In genomic region chr9:133065070-133065388, GRCh38 we compare ENCODE assay signal across 1 cellular context.
A peak's percentile ranks its signal among the peaks of the same experiment; 100 is the strongest.
TF ChIP-seq lines count a peak whose summit lies in the region.

No MANE protein-coding gene starts in this region.

TF ChIP-seq in K562, 482 proteins besides CTCF, POLR2A, EP300 and RAD21:
- TF ChIP-seq, protein P1, sequence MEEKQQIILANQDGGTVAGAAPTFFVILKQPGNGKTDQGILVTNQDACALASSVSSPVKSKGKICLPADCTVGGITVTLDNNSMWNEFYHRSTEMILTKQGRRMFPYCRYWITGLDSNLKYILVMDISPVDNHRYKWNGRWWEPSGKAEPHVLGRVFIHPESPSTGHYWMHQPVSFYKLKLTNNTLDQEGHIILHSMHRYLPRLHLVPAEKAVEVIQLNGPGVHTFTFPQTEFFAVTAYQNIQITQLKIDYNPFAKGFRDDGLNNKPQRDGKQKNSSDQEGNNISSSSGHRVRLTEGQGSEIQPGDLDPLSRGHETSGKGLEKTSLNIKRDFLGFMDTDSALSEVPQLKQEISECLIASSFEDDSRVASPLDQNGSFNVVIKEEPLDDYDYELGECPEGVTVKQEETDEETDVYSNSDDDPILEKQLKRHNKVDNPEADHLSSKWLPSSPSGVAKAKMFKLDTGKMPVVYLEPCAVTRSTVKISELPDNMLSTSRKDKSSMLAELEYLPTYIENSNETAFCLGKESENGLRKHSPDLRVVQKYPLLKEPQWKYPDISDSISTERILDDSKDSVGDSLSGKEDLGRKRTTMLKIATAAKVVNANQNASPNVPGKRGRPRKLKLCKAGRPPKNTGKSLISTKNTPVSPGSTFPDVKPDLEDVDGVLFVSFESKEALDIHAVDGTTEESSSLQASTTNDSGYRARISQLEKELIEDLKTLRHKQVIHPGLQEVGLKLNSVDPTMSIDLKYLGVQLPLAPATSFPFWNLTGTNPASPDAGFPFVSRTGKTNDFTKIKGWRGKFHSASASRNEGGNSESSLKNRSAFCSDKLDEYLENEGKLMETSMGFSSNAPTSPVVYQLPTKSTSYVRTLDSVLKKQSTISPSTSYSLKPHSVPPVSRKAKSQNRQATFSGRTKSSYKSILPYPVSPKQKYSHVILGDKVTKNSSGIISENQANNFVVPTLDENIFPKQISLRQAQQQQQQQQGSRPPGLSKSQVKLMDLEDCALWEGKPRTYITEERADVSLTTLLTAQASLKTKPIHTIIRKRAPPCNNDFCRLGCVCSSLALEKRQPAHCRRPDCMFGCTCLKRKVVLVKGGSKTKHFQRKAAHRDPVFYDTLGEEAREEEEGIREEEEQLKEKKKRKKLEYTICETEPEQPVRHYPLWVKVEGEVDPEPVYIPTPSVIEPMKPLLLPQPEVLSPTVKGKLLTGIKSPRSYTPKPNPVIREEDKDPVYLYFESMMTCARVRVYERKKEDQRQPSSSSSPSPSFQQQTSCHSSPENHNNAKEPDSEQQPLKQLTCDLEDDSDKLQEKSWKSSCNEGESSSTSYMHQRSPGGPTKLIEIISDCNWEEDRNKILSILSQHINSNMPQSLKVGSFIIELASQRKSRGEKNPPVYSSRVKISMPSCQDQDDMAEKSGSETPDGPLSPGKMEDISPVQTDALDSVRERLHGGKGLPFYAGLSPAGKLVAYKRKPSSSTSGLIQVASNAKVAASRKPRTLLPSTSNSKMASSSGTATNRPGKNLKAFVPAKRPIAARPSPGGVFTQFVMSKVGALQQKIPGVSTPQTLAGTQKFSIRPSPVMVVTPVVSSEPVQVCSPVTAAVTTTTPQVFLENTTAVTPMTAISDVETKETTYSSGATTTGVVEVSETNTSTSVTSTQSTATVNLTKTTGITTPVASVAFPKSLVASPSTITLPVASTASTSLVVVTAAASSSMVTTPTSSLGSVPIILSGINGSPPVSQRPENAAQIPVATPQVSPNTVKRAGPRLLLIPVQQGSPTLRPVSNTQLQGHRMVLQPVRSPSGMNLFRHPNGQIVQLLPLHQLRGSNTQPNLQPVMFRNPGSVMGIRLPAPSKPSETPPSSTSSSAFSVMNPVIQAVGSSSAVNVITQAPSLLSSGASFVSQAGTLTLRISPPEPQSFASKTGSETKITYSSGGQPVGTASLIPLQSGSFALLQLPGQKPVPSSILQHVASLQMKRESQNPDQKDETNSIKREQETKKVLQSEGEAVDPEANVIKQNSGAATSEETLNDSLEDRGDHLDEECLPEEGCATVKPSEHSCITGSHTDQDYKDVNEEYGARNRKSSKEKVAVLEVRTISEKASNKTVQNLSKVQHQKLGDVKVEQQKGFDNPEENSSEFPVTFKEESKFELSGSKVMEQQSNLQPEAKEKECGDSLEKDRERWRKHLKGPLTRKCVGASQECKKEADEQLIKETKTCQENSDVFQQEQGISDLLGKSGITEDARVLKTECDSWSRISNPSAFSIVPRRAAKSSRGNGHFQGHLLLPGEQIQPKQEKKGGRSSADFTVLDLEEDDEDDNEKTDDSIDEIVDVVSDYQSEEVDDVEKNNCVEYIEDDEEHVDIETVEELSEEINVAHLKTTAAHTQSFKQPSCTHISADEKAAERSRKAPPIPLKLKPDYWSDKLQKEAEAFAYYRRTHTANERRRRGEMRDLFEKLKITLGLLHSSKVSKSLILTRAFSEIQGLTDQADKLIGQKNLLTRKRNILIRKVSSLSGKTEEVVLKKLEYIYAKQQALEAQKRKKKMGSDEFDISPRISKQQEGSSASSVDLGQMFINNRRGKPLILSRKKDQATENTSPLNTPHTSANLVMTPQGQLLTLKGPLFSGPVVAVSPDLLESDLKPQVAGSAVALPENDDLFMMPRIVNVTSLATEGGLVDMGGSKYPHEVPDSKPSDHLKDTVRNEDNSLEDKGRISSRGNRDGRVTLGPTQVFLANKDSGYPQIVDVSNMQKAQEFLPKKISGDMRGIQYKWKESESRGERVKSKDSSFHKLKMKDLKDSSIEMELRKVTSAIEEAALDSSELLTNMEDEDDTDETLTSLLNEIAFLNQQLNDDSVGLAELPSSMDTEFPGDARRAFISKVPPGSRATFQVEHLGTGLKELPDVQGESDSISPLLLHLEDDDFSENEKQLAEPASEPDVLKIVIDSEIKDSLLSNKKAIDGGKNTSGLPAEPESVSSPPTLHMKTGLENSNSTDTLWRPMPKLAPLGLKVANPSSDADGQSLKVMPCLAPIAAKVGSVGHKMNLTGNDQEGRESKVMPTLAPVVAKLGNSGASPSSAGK (IDR thresholded peaks at IDR 0.05): no peak
- TF ChIP-seq POLR2G (IDR thresholded peaks at IDR 0.05; ENCODE audit: low read depth, low read length): 0 out of 2 replicates have a peak, but pooled peaks have one; percentile 16
